Comparison of ENCODE assay signal across 8 cellular contexts in genomic region chr4:38949416-38950051, GRCh38.
A peak's percentile ranks its signal among the peaks of the same experiment; 100 is the strongest.
DNase-seq lines count a peak whose midpoint lies in the region; ATAC-seq and TF ChIP-seq lines count a peak whose summit lies in the region.

No MANE protein-coding gene starts in this region.

- TF ChIP-seq CTCF in uterus (IDR thresholded peaks at IDR 0.05), result no peak

- H3K27ac ChIP-seq in epithelial cell of prostate, result peak overlapping the region; percentile 76
- no peak overlapping the region for H3K27ac ChIP-seq in uterus

- H3K4me3 Mint-ChIP-seq in activated CD4-positive, alpha-beta T cell treated with anti-CD3 and anti-CD28 coated beads, Interleukin-2, amount 10 ng/mL, durations not matched to agents 7 days and 5 days, result no peak overlapping the region
- no peak overlapping the region for H3K4me3 Mint-ChIP-seq in stimulated activated effector memory CD8-positive, alpha-beta T cell treated with anti-CD3 and anti-CD28 coated beads, Interleukin-12 subunit alpha, Interleukin-12 subunit beta, amount 100 ng/mL, for 72 hours

- peaks cover 32% of the 10 kb centered on the region for H3K4me1 Mint-ChIP-seq in activated CD4-positive, alpha-beta T cell treated with anti-CD3 and anti-CD28 coated beads, Interleukin-2, amount 10 ng/mL, durations not matched to agents 7 days and 5 days
- peaks cover 15% of the 10 kb centered on the region for H3K4me1 Mint-ChIP-seq in stimulated activated effector memory CD8-positive, alpha-beta T cell treated with anti-CD3 and anti-CD28 coated beads, Interleukin-12 subunit alpha, Interleukin-12 subunit beta, amount 100 ng/mL, for 72 hours

- DNase-seq in activated CD4-positive, alpha-beta T cell treated with anti-CD3 and anti-CD28 coated beads for 48 hours, result peak; percentile 42
- no peak for DNase-seq in activated CD4-positive, alpha-beta T cell treated with anti-CD3 and anti-CD28 coated beads, Interleukin-2, amount 50 U/mL, for 48 hours
- DNase-seq in activated CD4-positive, alpha-beta T cell treated with anti-CD3 and anti-CD28 coated beads, Interleukin-2, amount 10 ng/mL, durations not matched to agents 7 days and 5 days, result peak; percentile 65
- DNase-seq in epithelial cell of prostate (ENCODE audit: low read depth, low spot score) (peak; percentile 16), uterus (no peak), medulla oblongata (ENCODE audit: extremely low spot score) (no peak), inferior parietal cortex (ENCODE audit: extremely low spot score) (no peak)
- no peak for DNase-seq in stimulated activated effector memory CD8-positive, alpha-beta T cell treated with anti-CD3 and anti-CD28 coated beads, Interleukin-12 subunit alpha, Interleukin-12 subunit beta, amount 100 ng/mL, for 72 hours (ENCODE audit: low spot score in 2 of 2)

- H3K4me1 ChIP-seq in uterus, result peaks cover 0 to 3% of the 10 kb centered on the region in 2 donors

- no peaks in the 10 kb centered on the region for H3K9me3 Mint-ChIP-seq in activated CD4-positive, alpha-beta T cell treated with anti-CD3 and anti-CD28 coated beads, Interleukin-2, amount 10 ng/mL, durations not matched to agents 7 days and 5 days
- no peaks in the 10 kb centered on the region for H3K9me3 Mint-ChIP-seq in stimulated activated effector memory CD8-positive, alpha-beta T cell treated with anti-CD3 and anti-CD28 coated beads, Interleukin-12 subunit alpha, Interleukin-12 subunit beta, amount 100 ng/mL, for 72 hours

- H3K4me3 ChIP-seq in uterus, result no peak overlapping the region

- no peaks in the 10 kb centered on the region for H3K27me3 ChIP-seq in uterus

- no peaks in the 10 kb centered on the region for H3K36me3 ChIP-seq in uterus

- peak; percentile 96 for ATAC-seq in stimulated activated effector memory CD8-positive, alpha-beta T cell treated with anti-CD3 and anti-CD28 coated beads, Interleukin-12 subunit alpha, Interleukin-12 subunit beta, amount 100 ng/mL, for 72 hours

- CTCF ChIA-PET in activated CD4-positive, alpha-beta T cell treated with anti-CD3 and anti-CD28 coated beads, Interleukin-2, amount 10 ng/mL, durations not matched to agents 7 days and 5 days (lab: Charles Lee), result interaction anchor here (0.6 to 1.6 kb wide), 10 partner anchors 12 to 433 kb away, joined by 3 to 6 read pairs (median 3); no protein-coding TSS in a partner anchor

- H3K27me3 Mint-ChIP-seq in activated CD4-positive, alpha-beta T cell treated with anti-CD3 and anti-CD28 coated beads, Interleukin-2, amount 10 ng/mL, durations not matched to agents 7 days and 5 days, result no peaks in the 10 kb centered on the region

- H3K36me3 Mint-ChIP-seq in activated CD4-positive, alpha-beta T cell treated with anti-CD3 and anti-CD28 coated beads, Interleukin-2, amount 10 ng/mL, durations not matched to agents 7 days and 5 days (ENCODE audit: low read depth), result no peaks in the 10 kb centered on the region
- H3K36me3 Mint-ChIP-seq in stimulated activated effector memory CD8-positive, alpha-beta T cell treated with anti-CD3 and anti-CD28 coated beads, Interleukin-12 subunit alpha, Interleukin-12 subunit beta, amount 100 ng/mL, for 72 hours, result no peaks in the 10 kb centered on the region

- intact Hi-C loops in uterus (cut with DNase I; ENCODE audit: low total_unique reads), result no loop called here

- H3K27ac Mint-ChIP-seq in activated CD4-positive, alpha-beta T cell treated with anti-CD3 and anti-CD28 coated beads, Interleukin-2, amount 10 ng/mL, durations not matched to agents 7 days and 5 days, result peak overlapping the region; percentile 84
- peak overlapping the region; percentile 10 for H3K27ac Mint-ChIP-seq in stimulated activated effector memory CD8-positive, alpha-beta T cell treated with anti-CD3 and anti-CD28 coated beads, Interleukin-12 subunit alpha, Interleukin-12 subunit beta, amount 100 ng/mL, for 72 hours

- POLR2A ChIA-PET in activated CD4-positive, alpha-beta T cell treated with anti-CD3 and anti-CD28 coated beads, Interleukin-2, amount 10 ng/mL, durations not matched to agents 7 days and 5 days (lab: Charles Lee), result no interaction called here

- no peak for TF ChIP-seq POLR2A in uterus (IDR thresholded peaks at IDR 0.05)

- H3K9me3 ChIP-seq in uterus, result no peaks in the 10 kb centered on the region

Comparison
In these comparisons a context has a peak if more than half of its experiments do, and no peak if none do; other contexts are left out.
1. DNase-seq: peak in activated CD4-positive, alpha-beta T cell treated with anti-CD3 and anti-CD28 coated beads for 48 hours (single experiment), activated CD4-positive, alpha-beta T cell treated with anti-CD3 and anti-CD28 coated beads, Interleukin-2, amount 10 ng/mL, durations not matched to agents 7 days and 5 days (single experiment) and epithelial cell of prostate (single experiment); none in activated CD4-positive, alpha-beta T cell treated with anti-CD3 and anti-CD28 coated beads, Interleukin-2, amount 50 U/mL, for 48 hours (0 of 2), stimulated activated effector memory CD8-positive, alpha-beta T cell treated with anti-CD3 and anti-CD28 coated beads, Interleukin-12 subunit alpha, Interleukin-12 subunit beta, amount 100 ng/mL, for 72 hours (0 of 2), uterus (0 of 2), medulla oblongata (single experiment) and inferior parietal cortex (single experiment).